ENCODE assay signal across 9 cellular contexts in the genomic region with DNA sequence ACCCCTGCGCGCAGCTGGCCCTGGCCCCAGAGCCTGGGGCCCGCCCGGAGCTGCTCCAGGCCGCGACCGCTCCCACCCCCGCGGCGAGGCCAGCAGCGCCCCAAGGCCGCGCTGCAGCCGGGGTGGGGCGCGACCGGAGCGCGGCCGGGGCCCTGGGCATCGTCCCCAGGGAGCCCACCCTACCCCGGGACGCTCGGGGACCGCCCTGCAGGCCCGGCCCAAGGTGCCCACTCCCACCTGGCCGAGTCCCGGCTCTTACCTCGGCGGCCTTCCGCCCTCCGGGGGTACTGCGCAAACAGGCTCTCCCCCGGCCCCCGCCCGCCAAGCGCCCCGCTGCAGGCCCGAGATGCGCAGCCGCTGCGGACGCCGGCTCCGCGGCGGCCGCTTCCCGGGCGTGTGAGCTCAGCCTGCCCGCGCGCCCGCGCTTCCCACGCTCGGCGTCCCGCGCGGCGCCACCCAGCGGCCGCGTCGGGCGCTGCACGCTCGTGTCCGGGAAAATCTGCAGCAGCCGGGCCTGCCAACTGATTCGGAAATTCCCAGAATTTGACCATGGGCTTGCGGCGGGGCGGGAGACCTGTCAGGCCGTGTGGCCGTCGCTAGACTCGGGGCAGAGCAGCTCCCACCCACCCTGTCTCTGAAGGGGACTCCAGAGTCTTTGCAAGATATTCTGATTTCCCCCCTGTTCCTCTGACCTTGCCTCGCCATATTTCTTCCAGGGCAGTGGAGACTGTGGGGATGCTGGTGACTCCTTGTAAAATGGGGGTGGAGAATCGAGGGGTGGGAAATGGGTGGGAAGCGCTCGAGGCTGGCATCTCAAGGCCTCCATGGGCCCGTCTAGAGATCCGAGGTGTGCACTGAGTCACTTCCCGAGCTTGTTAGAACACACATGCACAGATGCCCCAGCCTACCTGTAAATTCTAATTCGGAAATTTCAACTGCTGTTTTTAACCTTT. TPM values are rescaled to one million over a fixed set of nuclear protein-coding genes. Genes with fewer than 3 reads are reported as not detected.
DNase-seq lines count a peak whose midpoint lies in the region; ATAC-seq, FAIRE-seq and TF ChIP-seq lines count a peak whose summit lies in the region.
"Had no signal": no experiment of that assay in that cellular context is flagged by ENCODE, and none has a peak within 500 bp of the region (broad histone marks: within the 10 kb centered on the region; RNA-seq: fewer than 3 reads in every experiment).

No MANE protein-coding gene starts in this region.

- TF ChIP-seq RAD21 in H1 (IDR thresholded peaks at IDR 0.05 in 1 of 2, conservative IDR thresholded peaks at IDR 0.05 in 1 of 2; ENCODE audit: low read depth in 2 of 2, low read length in 2 of 2), result peak; percentile 25 to 61

- no peak overlapping the region for H2BK5ac ChIP-seq in H1 (ENCODE audit: low read depth, low read length)
- H2BK5ac ChIP-seq in mesenchymal stem cell (ENCODE audit: low read depth, low read length, poor library complexity, severe bottlenecking), result no peak overlapping the region

- peaks cover 0 to 23% (median 8%) of the 10 kb centered on the region in 4 experiments; a peak in 6 of 7 replicates for H3K27me3 ChIP-seq in H1 (replicated peaks in 1 of 4; ENCODE audit: control insufficient read depth in 3 of 4, extremely low read depth in 1 of 4, insufficient read depth in 3 of 4, low read length in 3 of 4)
- peaks cover 0 to 5% of the 10 kb centered on the region in 2 experiments for H3K27me3 ChIP-seq in mesenchymal stem cell (ENCODE audit: control insufficient read depth in 1 of 2, insufficient read depth in 1 of 2, low read length in 2 of 2)

- H4K91ac ChIP-seq in H1 (replicated peaks; ENCODE audit: insufficient read length, low read length) (no peak overlapping the region), mesenchymal stem cell (ENCODE audit: low read length) (no peak overlapping the region)

- H3K4me3 ChIP-seq in H1 (ENCODE audit: extremely low read depth in 1 of 4, insufficient read depth in 2 of 4, low read depth in 3 of 4, low read length in 4 of 4) (peak overlapping the region; percentile 34 to 68 (median 50)), mesenchymal stem cell (ENCODE audit: insufficient read depth in 1 of 2, low read depth in 1 of 2, low read length in 2 of 2) (peak overlapping the region; percentile 70 to 84)

- H3K27ac ChIP-seq in C4-2B (peak overlapping the region; percentile 96), H1 (ENCODE audit: low read depth, low read length) (no peak overlapping the region), mesenchymal stem cell (ENCODE audit: low read length, poor library complexity, severe bottlenecking) (no peak overlapping the region)

- no peak overlapping the region for H3K14ac ChIP-seq in H1 (ENCODE audit: insufficient read length)
- peak overlapping the region in 1 of 2 experiments; percentile 5 for H3K14ac ChIP-seq in mesenchymal stem cell (ENCODE audit: low read length in 2 of 2)

- H3K4ac ChIP-seq in H1 (replicated peaks; ENCODE audit: insufficient read length, low read depth, low read length) (no peak overlapping the region), mesenchymal stem cell (ENCODE audit: low read depth in 1 of 2, low read length in 2 of 2) (no peak overlapping the region)

- no peaks in the 10 kb centered on the region for H3K79me1 ChIP-seq in H1 (ENCODE audit: low read depth, low read length)
- H3K79me1 ChIP-seq in mesenchymal stem cell (replicated peaks; ENCODE audit: low read length, poor library complexity, severe bottlenecking), result peaks cover 7% of the 10 kb centered on the region

- H3K4me1 ChIP-seq in H1 (replicated peaks in 1 of 4; ENCODE audit: control insufficient read depth in 3 of 4, insufficient read depth in 4 of 4, low read length in 3 of 4) (peaks cover 0 to 8% (median 5%) of the 10 kb centered on the region in 4 experiments; a peak in 6 of 7 replicates), mesenchymal stem cell (ENCODE audit: control insufficient read depth, insufficient read depth, low read depth, low read length) (peaks cover 15% of the 10 kb centered on the region)

- ATAC-seq in GM19025 (IDR thresholded peaks at IDR 0.05; ENCODE audit: low read depth, unreplicated experiment), result peak; percentile 62
- peak; percentile 51 for ATAC-seq in HG03196 (IDR thresholded peaks at IDR 0.05; ENCODE audit: unreplicated experiment)

- no peaks in the 10 kb centered on the region for H3K79me2 ChIP-seq in H1 (ENCODE audit: control insufficient read depth in 1 of 2, insufficient read depth in 2 of 2, low read length in 2 of 2)

- CTCF ChIA-PET in H1 (lab: Charles Lee; ENCODE audit: partially characterized antibody), result interaction anchor here (0.6 to 12.5 kb wide), 41 partner anchors 10 to 1333 kb away, joined by 3 to 180 read pairs (median 5); no protein-coding TSS in a partner anchor

- H3K9me3 ChIP-seq in H1 (ENCODE audit: insufficient read depth in 2 of 2, low read depth in 1 of 2, low read length in 1 of 2), result no peaks in the 10 kb centered on the region
- no peaks in the 10 kb centered on the region for H3K9me3 ChIP-seq in mesenchymal stem cell (ENCODE audit: control insufficient read depth, low read length)

- H3K36me3 ChIP-seq in H1 (ENCODE audit: control insufficient read depth in 2 of 4, insufficient read depth in 4 of 4, low read length in 3 of 4) (no peaks in the 10 kb centered on the region), mesenchymal stem cell (ENCODE audit: control insufficient read depth in 1 of 2, insufficient read depth in 2 of 2, low read depth in 1 of 2, low read length in 2 of 2) (peaks cover 0 to 9% of the 10 kb centered on the region in 2 experiments)

- H2BK20ac ChIP-seq in H1 (ENCODE audit: low read length), result no peak overlapping the region

- TF ChIP-seq CTCF in C4-2B (conservative IDR thresholded peaks at IDR 0.05), result peak; percentile 98
- peak; percentile 69 to 82 (median 72) for TF ChIP-seq CTCF in H1 (IDR thresholded peaks at IDR 0.05; ENCODE audit: control extremely low read depth in 1 of 3, insufficient read depth in 1 of 3, low read depth in 1 of 3, low read length in 3 of 3)

- TF ChIP-seq EP300 in H1 (IDR thresholded peaks at IDR 0.05; ENCODE audit: borderline replicate concordance in 1 of 2, low read depth in 2 of 2, low read length in 2 of 2), result peak in 1 of 2 experiments; percentile 81; a peak in 1 of 3 replicates

- H2BK15ac ChIP-seq in H1 (ENCODE audit: low read length), result no peak overlapping the region
- H2BK15ac ChIP-seq in mesenchymal stem cell (ENCODE audit: low read depth, poor library complexity, severe bottlenecking), result no peak overlapping the region

- H3K23ac ChIP-seq in H1 (ENCODE audit: insufficient read length), result no peak overlapping the region
- no peak overlapping the region for H3K23ac ChIP-seq in mesenchymal stem cell (ENCODE audit: low read length in 2 of 2)

- no peak overlapping the region for H2AK5ac ChIP-seq in H1 (ENCODE audit: low read depth, low read length)
- H2AK5ac ChIP-seq in mesenchymal stem cell (ENCODE audit: low read length, severe bottlenecking), result no peak overlapping the region

- peak overlapping the region; percentile 20 for H3K56ac ChIP-seq in H1 (replicated peaks; ENCODE audit: insufficient read length, low read depth, low read length)

- H3K23me2 ChIP-seq in H1 (ENCODE audit: low read depth, low read length), result peaks cover 5% of the 10 kb centered on the region; the same call in 1 of the 2 replicates

- TF ChIP-seq POLR2A in H1 (IDR thresholded peaks at IDR 0.05; ENCODE audit: control extremely low read depth in 1 of 2, low read depth in 2 of 2, low read length in 2 of 2), result no peak

- H2BK120ac ChIP-seq in H1 (replicated peaks; ENCODE audit: low read depth, low read length) (no peak overlapping the region), mesenchymal stem cell (ENCODE audit: low read depth, low read length) (no peak overlapping the region)

- no peak overlapping the region; the same call in 1 of the 2 replicates for H3K18ac ChIP-seq in H1 (ENCODE audit: extremely low read depth, low read length)
- peak overlapping the region; percentile 57 to 59 for H3K18ac ChIP-seq in mesenchymal stem cell (ENCODE audit: low read depth in 1 of 2, low read length in 2 of 2)

- peak; percentile 85 for DNase-seq in NCI-H69 (lab: John Stamatoyannopoulos, UW)
- peak in 2 of 3 experiments; percentile 55 to 68 for DNase-seq in activated CD8-positive, alpha-beta memory T cell treated with anti-CD3 and anti-CD28 coated beads for 48 hours (ENCODE audit: low read depth in 2 of 3, low spot score in 2 of 3)
- DNase-seq in H1 (ENCODE audit: low read depth in 1 of 2, low spot score in 2 of 2), result peak; percentile 29 to 90
- DNase-seq in mesenchymal stem cell, result peak; percentile 81
- DNase-seq in stimulated activated CD8-positive, alpha-beta memory T cell treated with anti-CD3 and anti-CD28 coated beads, Interleukin-12 subunit alpha, Interleukin-12 subunit beta, amount 100 ng/mL, for 4 hours (ENCODE audit: low read depth), result peak; percentile 57

- H2BK12ac ChIP-seq in H1 (ENCODE audit: low read depth, low read length) (no peak overlapping the region), mesenchymal stem cell (ENCODE audit: low read length in 2 of 2) (no peak overlapping the region)

- no peak overlapping the region for H4K5ac ChIP-seq in H1 (ENCODE audit: insufficient read length, low read depth, low read length)

- H3K4me2 ChIP-seq in H1 (ENCODE audit: insufficient read depth in 1 of 2, low read depth in 2 of 2, low read length in 2 of 2) (peak overlapping the region; percentile 32 to 95), mesenchymal stem cell (ENCODE audit: low read length, poor library complexity, severe bottlenecking) (peak overlapping the region; percentile 77)

- no peaks in the 10 kb centered on the region for H4K20me1 ChIP-seq in H1 (replicated peaks in 1 of 2; ENCODE audit: control insufficient read depth in 1 of 2, insufficient read depth in 2 of 2, low read length in 2 of 2)

- 16% methylated on average over 25 of the region's 87 CpGs; no CpG with 5 or more reads in 1 of the 2 experiments for WGBS in H1 (ENCODE audit: extremely low coverage in 1 of 2, insufficient coverage in 1 of 2, insufficient read length in 1 of 2, insufficient replicate concordance in 2 of 2, low coverage in 1 of 2, low lambda C conversion rate in 2 of 2, missing lambda C conversion rate in 1 of 2), 2 experiments
- 7% methylated on average over 66 of the region's 87 CpGs for WGBS in mesenchymal stem cell

- H3K9ac ChIP-seq in H1 (replicated peaks in 1 of 4; ENCODE audit: extremely low read depth in 1 of 4, low read depth in 3 of 4, low read length in 3 of 4), result no peak overlapping the region; a peak in 2 of 7 replicates
- H3K9ac ChIP-seq in mesenchymal stem cell (ENCODE audit: low read length), result peak overlapping the region; percentile 87

- POLR2A ChIA-PET in H1 (lab: Charles Lee; ENCODE audit: partially characterized antibody), result interaction anchor here (1.2 to 1.6 kb wide), 4 partner anchors 17 to 51 kb away, joined by 3 to 4 read pairs (median 4); no protein-coding TSS in a partner anchor

- FAIRE-seq in H1 (lab: Jason Lieb, UNC), result no peak
- FAIRE-seq: endometrium had no signal

- H2AFZ ChIP-seq in H1 (ENCODE audit: low read length) (peak overlapping the region; percentile 97), mesenchymal stem cell (ENCODE audit: low read depth, low read length) (peak overlapping the region; percentile 79)

- H4K8ac ChIP-seq in H1 (ENCODE audit: extremely low read depth, insufficient read depth, low read length) (peak overlapping the region; percentile 87), mesenchymal stem cell (ENCODE audit: low read length) (peak overlapping the region; percentile 66)

RNA-seq across cellular contexts. Expression of gene CD34, which starts 41.9 kb away (rescaled TPM):
- total RNA-seq in H1 (2021; fragmentation: NEBNext Ultra II Directional; extraction: Animal tissue kit (Norgen Biotek cat#: 25700)), result 0.39 and 0.46 TPM in 2 replicates
- polyA plus RNA-seq in H1 (2011; rRNA removed), result 0.50 and 0.54 TPM in 2 replicates
- 0.47 TPM for polyA plus RNA-seq in H1 (2011; cell fraction: cytosol; rRNA removed)
- polyA plus RNA-seq in H1 (2011; cell fraction: nucleus; rRNA removed), result 0.46 TPM
- polyA plus RNA-seq in H1 (2012, experiment 1 of 2), result 0.24 to 0.45 TPM (median 0.36 TPM) in 4 replicates
- 0.35 TPM for polyA plus RNA-seq in H1 (2012, experiment 2 of 2)
- polyA plus RNA-seq in H1 (2013, experiment 1 of 2), result 0.30 TPM
- 0.26 TPM for polyA plus RNA-seq in H1 (2013, experiment 2 of 2)
- 0.44 and 0.61 TPM in 2 replicates for polyA minus RNA-seq in H1 (2011; rRNA and poly(A)+ RNA removed)
- polyA minus RNA-seq in H1 (2011; cell fraction: cytosol; rRNA and poly(A)+ RNA removed), result not detected
- 0.50 TPM for polyA minus RNA-seq in H1 (2011; cell fraction: nucleus; rRNA and poly(A)+ RNA removed)
- 0.10 TPM for polyA plus RNA-seq in mesenchymal stem cell (2013, experiment 1 of 2)
- 0.10 TPM for polyA plus RNA-seq in mesenchymal stem cell (2013, experiment 2 of 2)
